ENCODE assay signal across 15 cellular contexts in genomic region chr17:7982171-7982570, GRCh38. TPM values are rescaled to one million over a fixed set of nuclear protein-coding genes. Genes with fewer than 3 reads are reported as not detected.
DNase-seq lines count a peak whose midpoint lies in the region; ATAC-seq and TF ChIP-seq lines count a peak whose summit lies in the region.
"Had no signal": no experiment of that assay in that cellular context is flagged by ENCODE, and none has a peak within 500 bp of the region (broad histone marks: within the 10 kb centered on the region; RNA-seq: fewer than 3 reads in every experiment).

No MANE protein-coding gene starts in this region.

- no peaks in the 10 kb centered on the region for H3K9me3 Mint-ChIP-seq in HFFc6
- no peaks in the 10 kb centered on the region for H3K9me3 Mint-ChIP-seq in activated CD8-positive, alpha-beta T cell treated with anti-CD3 and anti-CD28 coated beads for 36 hours
- H3K9me3 Mint-ChIP-seq: stimulated activated memory B cell treated with anti-CD40 and anti-IgM and Interleukin-4, amounts not matched to agents 10 μg/mL and 1 μg/mL and 100 μg/mL, for 72 hours had no signal

- CTCF ChIA-PET in activated CD8-positive, alpha-beta T cell treated with anti-CD3 and anti-CD28 coated beads for 36 hours (lab: Charles Lee) = interaction anchor here (0.6 to 11.6 kb wide), 9 partner anchors 9 to 125 kb away, joined by 3 to 214 read pairs (median 4); partner anchors contain the start of genes CYB5D1, NAA38 and RNF227

- H3K4me3 ChIP-seq in RWPE2 (ENCODE audit: severe bottlenecking) = no peak overlapping the region
- peak overlapping the region; percentile 43 for H3K4me3 ChIP-seq in skeletal muscle satellite cell (ENCODE audit: low read length)
- H3K4me3 ChIP-seq: cardiac muscle cell, GM12878 had no signal

- H3K27ac ChIP-seq in RWPE2 (ENCODE audit: poor library complexity, severe bottlenecking) = peak overlapping the region; percentile 9
- H3K27ac ChIP-seq: cardiac muscle cell, neutrophil had no signal

- H3K4me1 ChIP-seq in RWPE2 (ENCODE audit: insufficient read depth, poor library complexity, severe bottlenecking) (peaks cover 10% of the 10 kb centered on the region), skeletal muscle satellite cell (ENCODE audit: control insufficient read depth, insufficient read depth, low read length) (peaks cover 22% of the 10 kb centered on the region)

- ATAC-seq in RWPE2 (ENCODE audit: low read depth) = peak; percentile 92
- ATAC-seq in activated CD8-positive, alpha-beta T cell treated with anti-CD3 and anti-CD28 coated beads for 36 hours = no peak
- ATAC-seq: GM12878; stimulated activated memory B cell treated with anti-CD40 and anti-IgM and Interleukin-4, amounts not matched to agents 10 μg/mL and 1 μg/mL and 100 μg/mL, for 72 hours had no signal

- TF ChIP-seq CTCF in HFFc6 (IDR thresholded peaks at IDR 0.05) (no peak), RWPE2 (IDR thresholded peaks at IDR 0.05; ENCODE audit: poor library complexity, severe bottlenecking) (no peak)
- no peak for TF ChIP-seq CTCF in activated CD8-positive, alpha-beta T cell treated with anti-CD3 and anti-CD28 coated beads for 36 hours (IDR thresholded peaks at IDR 0.05)

- H3K36me3 ChIP-seq in RWPE2 (ENCODE audit: low read depth) = no peaks in the 10 kb centered on the region
- H3K36me3 ChIP-seq in skeletal muscle satellite cell (ENCODE audit: insufficient read depth, low read length) = no peaks in the 10 kb centered on the region
- H3K36me3 ChIP-seq: cardiac muscle cell, neutrophil had no signal

- peak overlapping the region; percentile 60 for H3K9ac ChIP-seq in skeletal muscle satellite cell (ENCODE audit: low read depth, low read length)

- H3K4me1 Mint-ChIP-seq in HFFc6 (ENCODE audit: low read depth) = peaks cover 47% of the 10 kb centered on the region
- no peaks in the 10 kb centered on the region for H3K4me1 Mint-ChIP-seq in activated CD8-positive, alpha-beta T cell treated with anti-CD3 and anti-CD28 coated beads for 36 hours (ENCODE audit: low read depth)
- H3K4me1 Mint-ChIP-seq: stimulated activated memory B cell treated with anti-CD40 and anti-IgM and Interleukin-4, amounts not matched to agents 10 μg/mL and 1 μg/mL and 100 μg/mL, for 72 hours had no signal

- H3K9me3 ChIP-seq in RWPE2 (ENCODE audit: severe bottlenecking) (no peaks in the 10 kb centered on the region), skeletal muscle satellite cell (replicated peaks; ENCODE audit: low read length) (no peaks in the 10 kb centered on the region)
- H3K9me3 ChIP-seq: neutrophil had no signal

- peak overlapping the region; percentile 75 for H3K4me2 ChIP-seq in skeletal muscle satellite cell (ENCODE audit: low read length)

- POLR2A ChIA-PET in activated CD8-positive, alpha-beta T cell treated with anti-CD3 and anti-CD28 coated beads for 36 hours (lab: Charles Lee) = no interaction called here

- no peaks in the 10 kb centered on the region; the same call in none of the 2 replicates for H3K27me3 Mint-ChIP-seq in HFFc6 (ENCODE audit: insufficient read depth)
- H3K27me3 Mint-ChIP-seq in activated CD8-positive, alpha-beta T cell treated with anti-CD3 and anti-CD28 coated beads for 36 hours = peaks cover 2% of the 10 kb centered on the region

- peak; percentile 69 for DNase-seq in HFFc6
- DNase-seq in RWPE2 (ENCODE audit: low spot score) = no peak
- peak; percentile 15 for DNase-seq in fibroblast of gingiva (ENCODE audit: low read depth)
- DNase-seq in NCI-H345 (lab: John Stamatoyannopoulos, UW) = no peak
- DNase-seq in activated CD4-positive, alpha-beta T cell treated with anti-CD3 and anti-CD28 coated beads for 48 hours = no peak
- no peak for DNase-seq in activated CD8-positive, alpha-beta T cell treated with anti-CD3 and anti-CD28 coated beads for 36 hours
- DNase-seq: NCI-H524 treated with DMSO at 0.1 percent for 48 hours had no signal

- H3K27me3 ChIP-seq in RWPE2 (ENCODE audit: insufficient read depth, poor library complexity, severe bottlenecking) (no peaks in the 10 kb centered on the region), skeletal muscle satellite cell (ENCODE audit: control insufficient read depth, insufficient read depth, low read length) (no peaks in the 10 kb centered on the region)
- H3K27me3 ChIP-seq: cardiac muscle cell, neutrophil had no signal

- no peaks in the 10 kb centered on the region for H3K36me3 Mint-ChIP-seq in HFFc6 (ENCODE audit: low read depth)
- no peaks in the 10 kb centered on the region for H3K36me3 Mint-ChIP-seq in activated CD8-positive, alpha-beta T cell treated with anti-CD3 and anti-CD28 coated beads for 36 hours (ENCODE audit: low read depth)
- H3K36me3 Mint-ChIP-seq: stimulated activated memory B cell treated with anti-CD40 and anti-IgM and Interleukin-4, amounts not matched to agents 10 μg/mL and 1 μg/mL and 100 μg/mL, for 72 hours had no signal

- H3K27ac Mint-ChIP-seq in HFFc6 = peak overlapping the region; percentile 84
- no peak overlapping the region for H3K27ac Mint-ChIP-seq in activated CD8-positive, alpha-beta T cell treated with anti-CD3 and anti-CD28 coated beads for 36 hours
- H3K27ac Mint-ChIP-seq: activated T-helper 2 cell treated with anti-CD3 and anti-CD28 coated beads, Interferon-gamma antibody, Interleukin-2, Interleukin-4, amounts not matched to agents 10 μg/mL and 5 μg/mL and 100 μg/mL, durations not matched to agents 14 hours and 24 hours and 36 hours; stimulated activated memory B cell treated with anti-CD40 and anti-IgM and Interleukin-4, amounts not matched to agents 10 μg/mL and 1 μg/mL and 100 μg/mL, for 72 hours had no signal

- H3K4me3 Mint-ChIP-seq in HFFc6 = peak overlapping the region; percentile 78
- H3K4me3 Mint-ChIP-seq in activated CD8-positive, alpha-beta T cell treated with anti-CD3 and anti-CD28 coated beads for 36 hours = no peak overlapping the region
- H3K4me3 Mint-ChIP-seq: stimulated activated memory B cell treated with anti-CD40 and anti-IgM and Interleukin-4, amounts not matched to agents 10 μg/mL and 1 μg/mL and 100 μg/mL, for 72 hours had no signal

- intact Hi-C loops in activated CD8-positive, alpha-beta T cell treated with anti-CD3 and anti-CD28 coated beads for 36 hours (cut with micrococcal nuclease) = no loop called here

RNA-seq across cellular contexts. Expression of gene GUCY2D, which starts 20.2 kb away (rescaled TPM):
- not detected for total RNA-seq in HFFc6 (2021; fragmentation: NEBNext Ultra II Directional; extraction: Animal tissue kit (Norgen Biotek cat#: 25700))
- not detected in 2 replicates for total RNA-seq in skeletal muscle satellite cell (2012; rRNA removed)
- not detected for total RNA-seq in activated CD8-positive, alpha-beta T cell treated with anti-CD3 and anti-CD28 coated beads for 36 hours
- total RNA-seq: activated T-helper 2 cell treated with anti-CD3 and anti-CD28 coated beads, Interferon-gamma antibody, Interleukin-2, Interleukin-4, amounts not matched to agents 10 μg/mL and 5 μg/mL and 100 μg/mL, durations not matched to agents 14 hours and 24 hours and 36 hours; GM12878; kidney epithelial cell; SK-MEL-5 had no signal

RNA-seq across cellular contexts. Expression of gene CNTROB, which starts 50.2 kb away (rescaled TPM):
- 10 to 100 TPM; 20.8 to 32.2 (median 28.5) TPM for total RNA-seq in HFFc6 (2021; fragmentation: NEBNext Ultra II Directional; extraction: Animal tissue kit (Norgen Biotek cat#: 25700))
- 20.3 and 22.3 TPM in 2 replicates for total RNA-seq in skeletal muscle satellite cell (2012; rRNA removed)
- total RNA-seq in activated CD8-positive, alpha-beta T cell treated with anti-CD3 and anti-CD28 coated beads for 36 hours = 10 to 100 TPM; 48.4 to 54.1 TPM

RNA-seq across cellular contexts. Expression of gene TRAPPC1, which starts 50.4 kb away (rescaled TPM):
- 100 to 1,000 TPM; 244 to 309 (median 288) TPM for total RNA-seq in HFFc6 (2021; fragmentation: NEBNext Ultra II Directional; extraction: Animal tissue kit (Norgen Biotek cat#: 25700))
- total RNA-seq in skeletal muscle satellite cell (2012; rRNA removed) = 48.3 and 51.7 TPM in 2 replicates
- 100 to 1,000 TPM; 140 to 143 TPM for total RNA-seq in activated CD8-positive, alpha-beta T cell treated with anti-CD3 and anti-CD28 coated beads for 36 hours

RNA-seq across cellular contexts. Expression of gene KCNAB3, which starts 52.5 kb away (rescaled TPM):
- 1 to 10 TPM; 1.5 to 3.0 (median 2.3) TPM for total RNA-seq in HFFc6 (2021; fragmentation: NEBNext Ultra II Directional; extraction: Animal tissue kit (Norgen Biotek cat#: 25700))
- 0.22 and 0.25 TPM in 2 replicates for total RNA-seq in skeletal muscle satellite cell (2012; rRNA removed)
- total RNA-seq in activated CD8-positive, alpha-beta T cell treated with anti-CD3 and anti-CD28 coated beads for 36 hours = 1 to 10 TPM; 7.2 to 7.6 TPM

RNA-seq across cellular contexts. Expression of gene ALOX15B, which starts 56.7 kb away (rescaled TPM):
- not detected for total RNA-seq in HFFc6 (2021; fragmentation: NEBNext Ultra II Directional; extraction: Animal tissue kit (Norgen Biotek cat#: 25700))
- 0.76 and 2.6 TPM in 2 replicates for total RNA-seq in skeletal muscle satellite cell (2012; rRNA removed)
- total RNA-seq in activated CD8-positive, alpha-beta T cell treated with anti-CD3 and anti-CD28 coated beads for 36 hours = under 1 TPM in 1 of 2 experiments, not detected in 1; 0.16 TPM
- total RNA-seq: activated T-helper 2 cell treated with anti-CD3 and anti-CD28 coated beads, Interferon-gamma antibody, Interleukin-2, Interleukin-4, amounts not matched to agents 10 μg/mL and 5 μg/mL and 100 μg/mL, durations not matched to agents 14 hours and 24 hours and 36 hours; GM12878 had no signal

Comparison
In these comparisons a context has a peak if more than half of its experiments do, and no peak if none do; other contexts are left out.
1. DNase-seq: peak in HFFc6 (single experiment) and fibroblast of gingiva (single experiment); none in RWPE2 (single experiment), NCI-H345 (single experiment), activated CD4-positive, alpha-beta T cell treated with anti-CD3 and anti-CD28 coated beads for 48 hours (single experiment) and activated CD8-positive, alpha-beta T cell treated with anti-CD3 and anti-CD28 coated beads for 36 hours (single experiment).